ENCODE assay signal across 1 cellular context in genomic region chrX:16282209-16282608, GRCh38.
TF ChIP-seq lines count a peak whose summit lies in the region.

No MANE protein-coding gene starts in this region.

TF ChIP-seq in H1, 55 proteins besides CTCF, POLR2A, EP300 and RAD21 (continued from another document):
- no peak for TF ChIP-seq HDAC2 (IDR thresholded peaks at IDR 0.05; ENCODE audit: borderline replicate concordance in 1 of 2, low read depth in 2 of 2, low read length in 2 of 2)
